In genomic region chr6:2158596-2159271, GRCh38 we compare ENCODE assay signal across 11 cellular contexts.
A peak's percentile ranks its signal among the peaks of the same experiment; 100 is the strongest.
DNase-seq lines count a peak whose midpoint lies in the region; ATAC-seq and TF ChIP-seq lines count a peak whose summit lies in the region.
"Had no signal": no experiment of that assay in that cellular context is flagged by ENCODE, and none has a peak within 500 bp of the region (broad histone marks: within the 10 kb centered on the region; RNA-seq: fewer than 3 reads in every experiment).

No MANE protein-coding gene starts in this region.

- H3K27ac ChIP-seq in cardiac muscle cell (no peak overlapping the region), right cardiac atrium (ENCODE audit: low read length) (no peak overlapping the region), OCI-LY7 (ENCODE audit: low read depth, low read length, poor library complexity, severe bottlenecking) (no peak overlapping the region), thoracic aorta (no peak overlapping the region), gastroesophageal sphincter (no peak overlapping the region)
- H3K27ac ChIP-seq in naive thymus-derived CD4-positive, alpha-beta T cell (ENCODE audit: low read depth, low read length): no peak overlapping the region

- H3K4me3 ChIP-seq in cardiac muscle cell: no peak overlapping the region
- H3K4me3 ChIP-seq in right cardiac atrium (ENCODE audit: low read length): no peak overlapping the region
- H3K4me3 ChIP-seq in OCI-LY7 (ENCODE audit: low read depth, low read length, poor library complexity, severe bottlenecking): no peak overlapping the region
- no peak overlapping the region for H3K4me3 ChIP-seq in fibroblast of the aortic adventitia (ENCODE audit: low read depth, low read length)
- H3K4me3 ChIP-seq in thoracic aorta: no peak overlapping the region
- no peak overlapping the region for H3K4me3 ChIP-seq in gastroesophageal sphincter
- no peak overlapping the region for H3K4me3 ChIP-seq in naive thymus-derived CD4-positive, alpha-beta T cell (ENCODE audit: low read length)

- no peak overlapping the region for H3K4me2 ChIP-seq in OCI-LY7 (ENCODE audit: low read length)

- no TSS peak for BruUV-seq in OCI-LY7 (replicated peaks; lab: Mats Ljungman, UMichigan)

- TF ChIP-seq CTCF in cardiac muscle cell (IDR thresholded peaks at IDR 0.05; ENCODE audit: low read depth, low read length): peak; percentile 49
- peak; percentile 62 for TF ChIP-seq CTCF in OCI-LY7 (conservative IDR thresholded peaks at IDR 0.05; ENCODE audit: low read length)
- peak; percentile 32 for TF ChIP-seq CTCF in fibroblast of the aortic adventitia (IDR thresholded peaks at IDR 0.05; ENCODE audit: insufficient read depth, low read length)
- peak; percentile 15 for TF ChIP-seq CTCF in thoracic aorta (IDR thresholded peaks at IDR 0.05)
- TF ChIP-seq CTCF in gastroesophageal sphincter (IDR thresholded peaks at IDR 0.05): no peak

- no peak overlapping the region for H3K27ac Mint-ChIP-seq in naive thymus-derived CD4-positive, alpha-beta T cell
- H3K27ac Mint-ChIP-seq: activated B cell treated with CpG ODN at 0.5 μM for 24 hours; dendritic cell treated with granulocyte-macrophage colony-stimulating factor and Interleukin-4, amounts not matched to agents 40 ng/mL and 50 ng/mL, for 4 days had no signal

- H3K4me1 ChIP-seq in cardiac muscle cell (ENCODE audit: low read depth) (no peaks in the 10 kb centered on the region), right cardiac atrium (ENCODE audit: control insufficient read depth, insufficient read depth, low read length) (no peaks in the 10 kb centered on the region), OCI-LY7 (ENCODE audit: insufficient read depth, low read length, poor library complexity, severe bottlenecking) (no peaks in the 10 kb centered on the region), thoracic aorta (ENCODE audit: control insufficient read depth in 1 of 2, low read depth in 2 of 2) (peaks cover 12 to 26% of the 10 kb centered on the region in 2 donors), gastroesophageal sphincter (peaks cover 0 to 6% (median 0%) of the 10 kb centered on the region in 3 donors)
- H3K4me1 ChIP-seq in naive thymus-derived CD4-positive, alpha-beta T cell (ENCODE audit: control insufficient read depth in 2 of 2, insufficient read depth in 2 of 2, low read length in 2 of 2): peaks cover 4 to 13% of the 10 kb centered on the region in 2 donors

- peaks cover 24 to 63% (median 48%) of the 10 kb centered on the region in 7 donors for H3K4me1 Mint-ChIP-seq in naive thymus-derived CD4-positive, alpha-beta T cell

- POLR2A ChIA-PET in OCI-LY7 (lab: Charles Lee): no interaction called here
- POLR2A ChIA-PET in naive thymus-derived CD4-positive, alpha-beta T cell (lab: Charles Lee): no interaction called here

- CTCF ChIA-PET in OCI-LY7 (lab: Charles Lee; ENCODE audit: unreplicated experiment): no interaction called here
- CTCF ChIA-PET in naive thymus-derived CD4-positive, alpha-beta T cell (lab: Charles Lee): no interaction called here

- no peaks in the 10 kb centered on the region for H3K36me3 Mint-ChIP-seq in naive thymus-derived CD4-positive, alpha-beta T cell

- H3K27me3 Mint-ChIP-seq in naive thymus-derived CD4-positive, alpha-beta T cell: peaks cover 0 to 9% (median 0%) of the 10 kb centered on the region in 5 donors
- H3K27me3 Mint-ChIP-seq: activated B cell treated with CpG ODN at 0.5 μM for 24 hours; dendritic cell treated with granulocyte-macrophage colony-stimulating factor and Interleukin-4, amounts not matched to agents 40 ng/mL and 50 ng/mL, for 4 days had no signal

- peak overlapping the region in 1 of 10 donors; percentile 22 for H3K4me3 Mint-ChIP-seq in naive thymus-derived CD4-positive, alpha-beta T cell
- H3K4me3 Mint-ChIP-seq: activated B cell treated with CpG ODN at 0.5 μM for 24 hours; dendritic cell treated with granulocyte-macrophage colony-stimulating factor and Interleukin-4, amounts not matched to agents 40 ng/mL and 50 ng/mL, for 4 days had no signal

- WGBS in right cardiac atrium: 67% methylated on average over 12 of the region's 12 CpGs
- 52 to 59% methylated on average over 7 to 12 of the region's 12 CpGs for WGBS in gastroesophageal sphincter (ENCODE audit: low coverage in 1 of 2), 2 donors

- H3K36me3 ChIP-seq in cardiac muscle cell (no peaks in the 10 kb centered on the region), OCI-LY7 (ENCODE audit: insufficient read depth, low read length) (no peaks in the 10 kb centered on the region), thoracic aorta (no peaks in the 10 kb centered on the region), gastroesophageal sphincter (no peaks in the 10 kb centered on the region)
- H3K36me3 ChIP-seq in naive thymus-derived CD4-positive, alpha-beta T cell (ENCODE audit: control insufficient read depth in 2 of 3, insufficient read depth in 3 of 3, low read length in 3 of 3): no peaks in the 10 kb centered on the region

- H3K9me2 ChIP-seq in OCI-LY7 (ENCODE audit: insufficient read depth, low read length): no peaks in the 10 kb centered on the region

- H4K20me1 ChIP-seq in OCI-LY7 (ENCODE audit: insufficient read depth, low read length): peaks cover 7% of the 10 kb centered on the region; the same call in 1 of the 2 replicates

- TF ChIP-seq EP300 in gastroesophageal sphincter (IDR thresholded peaks at IDR 0.05): no peak

- TF ChIP-seq POLR2A in gastroesophageal sphincter (IDR thresholded peaks at IDR 0.05): no peak

- H3K9me3 Mint-ChIP-seq in naive thymus-derived CD4-positive, alpha-beta T cell: no peaks in the 10 kb centered on the region
- H3K9me3 Mint-ChIP-seq: activated B cell treated with CpG ODN at 0.5 μM for 24 hours; dendritic cell treated with granulocyte-macrophage colony-stimulating factor and Interleukin-4, amounts not matched to agents 40 ng/mL and 50 ng/mL, for 4 days had no signal

- no peak overlapping the region for H2AFZ ChIP-seq in OCI-LY7 (ENCODE audit: low read length)

- H3K27me3 ChIP-seq in cardiac muscle cell: no peaks in the 10 kb centered on the region
- H3K27me3 ChIP-seq in right cardiac atrium (ENCODE audit: control insufficient read depth, insufficient read depth): no peaks in the 10 kb centered on the region
- no peaks in the 10 kb centered on the region for H3K27me3 ChIP-seq in thoracic aorta (replicated peaks; ENCODE audit: insufficient read depth)
- H3K27me3 ChIP-seq in gastroesophageal sphincter: no peaks in the 10 kb centered on the region
- H3K27me3 ChIP-seq in naive thymus-derived CD4-positive, alpha-beta T cell (ENCODE audit: control insufficient read depth in 2 of 2, insufficient read depth in 2 of 2, low read length in 2 of 2): no peaks in the 10 kb centered on the region

- intact Hi-C loops in right cardiac atrium (cut with DNase I) (no loop called here), OCI-LY7 (cut with micrococcal nuclease; ENCODE audit: unreplicated experiment) (no loop called here)
- intact Hi-C loops in naive thymus-derived CD4-positive, alpha-beta T cell (cut with micrococcal nuclease): no loop called here

- no peaks in the 10 kb centered on the region for H3K79me2 ChIP-seq in OCI-LY7 (ENCODE audit: insufficient read depth, low read depth, low read length)

- peak; percentile 40 to 50 for DNase-seq in cardiac muscle cell (ENCODE audit: low read depth in 1 of 2, low spot score in 1 of 2)
- DNase-seq in right cardiac atrium: no peak
- DNase-seq in OCI-LY7 (ENCODE audit: low spot score): peak; percentile 7
- DNase-seq in fibroblast of the aortic adventitia (ENCODE audit: low read depth): peak; percentile 17
- no peak for DNase-seq in thoracic aorta (ENCODE audit: low spot score)
- no peak for DNase-seq in naive thymus-derived CD4-positive, alpha-beta T cell
- DNase-seq: activated B cell treated with CpG ODN at 0.5 μM for 24 hours, NCI-H1436 treated with DMSO at 0.1 percent for 48 hours had no signal

- ATAC-seq in right cardiac atrium (no peak), thoracic aorta (ENCODE audit: insufficient number of reproducible peaks, low FRiP score, low read depth) (no peak), gastroesophageal sphincter (no peak), GM19452 (IDR thresholded peaks at IDR 0.05; ENCODE audit: unreplicated experiment) (no peak)
- no peak for ATAC-seq in naive thymus-derived CD4-positive, alpha-beta T cell

- H3K9me3 ChIP-seq in cardiac muscle cell (ENCODE audit: low read depth) (no peaks in the 10 kb centered on the region), right cardiac atrium (ENCODE audit: control insufficient read depth, low read length) (no peaks in the 10 kb centered on the region), OCI-LY7 (ENCODE audit: low read length) (no peaks in the 10 kb centered on the region), thoracic aorta (no peaks in the 10 kb centered on the region), gastroesophageal sphincter (no peaks in the 10 kb centered on the region)
- H3K9me3 ChIP-seq in naive thymus-derived CD4-positive, alpha-beta T cell (ENCODE audit: control insufficient read depth in 2 of 3, low read length in 3 of 3): no peaks in the 10 kb centered on the region

Comparison
In these comparisons a context has a peak if more than half of its experiments do, and no peak if none do; other contexts are left out.
1. DNase-seq: peak in cardiac muscle cell (2 of 2), OCI-LY7 (single experiment) and fibroblast of the aortic adventitia (single experiment); none in right cardiac atrium (0 of 3), thoracic aorta (single experiment) and naive thymus-derived CD4-positive, alpha-beta T cell (0 of 9).
2. CTCF ChIP-seq: peak in cardiac muscle cell (single experiment), OCI-LY7 (single experiment), fibroblast of the aortic adventitia (single experiment) and thoracic aorta (single experiment); none in gastroesophageal sphincter (0 of 4).